Comparison of ENCODE assay signal across 20 cellular contexts in genomic region chr2:69612707-69613106, GRCh38.
"Had no signal": no experiment of that assay in that cellular context is flagged by ENCODE, and none has a peak within 500 bp of the region (broad histone marks: within the 10 kb centered on the region; RNA-seq: fewer than 3 reads in every experiment).

No MANE protein-coding gene starts in this region.

- H3K36me3 Mint-ChIP-seq: memory B cell had no signal

- ATAC-seq: body of pancreas; gastrocnemius medialis; sciatic nerve; stimulated activated naive B cell treated with anti-CD40 and anti-IgM and Interleukin-4, amounts not matched to agents 10 μg/mL and 1 μg/mL and 100 μg/mL, for 72 hours had no signal

- DNase-seq: activated CD4-positive, alpha-beta T cell treated with anti-CD3 and anti-CD28 coated beads, Interleukin-2, amount 50 U/mL, for 1 hour; activated gamma-delta T cell treated with Interleukin-2 at 50 U/mL for 16 hours; anterior cingulate cortex; body of pancreas; cortex of kidney; endodermal cell; esophagus squamous epithelium; gastrocnemius medialis; hypothalamus; occipital lobe; stimulated activated CD4-positive, alpha-beta T cell treated with anti-CD3 and anti-CD28 coated beads, Interleukin-15, amount 100 ng/mL, for 24 hours; stimulated activated naive B cell treated with anti-CD40 and anti-IgM and Interleukin-4, amounts not matched to agents 10 μg/mL and 1 μg/mL and 100 μg/mL, for 72 hours; upper lobe of left lung had no signal

- H3K4me3 ChIP-seq: body of pancreas, cardiac muscle cell, esophagus squamous epithelium, gastrocnemius medialis, SK-N-MC, smooth muscle cell, thoracic aorta, upper lobe of left lung had no signal

- H3K27me3 Mint-ChIP-seq: memory B cell; stimulated activated naive B cell treated with anti-CD40 and anti-IgM and Interleukin-4, amounts not matched to agents 10 μg/mL and 1 μg/mL and 100 μg/mL, for 72 hours had no signal

- H3K4me3 Mint-ChIP-seq: endodermal cell; memory B cell; stimulated activated naive B cell treated with anti-CD40 and anti-IgM and Interleukin-4, amounts not matched to agents 10 μg/mL and 1 μg/mL and 100 μg/mL, for 72 hours had no signal

- H3K36me3 ChIP-seq: cardiac muscle cell, esophagus squamous epithelium, gastrocnemius medialis, thoracic aorta had no signal

- H3K4me2 ChIP-seq: smooth muscle cell had no signal

- H3K27me3 ChIP-seq: body of pancreas, cardiac muscle cell, esophagus squamous epithelium, gastrocnemius medialis, upper lobe of left lung had no signal

- FAIRE-seq: islet of Langerhans had no signal

- H3K27ac ChIP-seq: body of pancreas, cardiac muscle cell, esophagus squamous epithelium, gastrocnemius medialis, SK-N-MC, thoracic aorta, upper lobe of left lung had no signal

- H3K27ac Mint-ChIP-seq: endodermal cell; memory B cell; stimulated activated naive B cell treated with anti-CD40 and anti-IgM and Interleukin-4, amounts not matched to agents 10 μg/mL and 1 μg/mL and 100 μg/mL, for 72 hours had no signal

- H3K9me3 Mint-ChIP-seq: memory B cell had no signal

- H3K9me3 ChIP-seq: body of pancreas, esophagus squamous epithelium, gastrocnemius medialis, thoracic aorta, upper lobe of left lung had no signal
